8 cellular contexts compared by ENCODE assay signal in genomic region chr1:1371741-1372711, GRCh38. TPM values are rescaled to one million over a fixed set of nuclear protein-coding genes. Genes with fewer than 3 reads are reported as not detected.
A peak's percentile ranks its signal among the peaks of the same experiment; 100 is the strongest.
DNase-seq lines count a peak whose midpoint lies in the region; ATAC-seq and TF ChIP-seq lines count a peak whose summit lies in the region.

No MANE protein-coding gene starts in this region.

- TF ChIP-seq CTCF in H9 (conservative IDR thresholded peaks at IDR 0.05) (peak; percentile 95), PC-9 (conservative IDR thresholded peaks at IDR 0.05) (peak; percentile 93), fibroblast of the aortic adventitia (IDR thresholded peaks at IDR 0.05; ENCODE audit: insufficient read depth, low read length) (peak; percentile 96), prostate gland (IDR thresholded peaks at IDR 0.05) (peak; percentile 80 to 89 (median 84)), vagina (IDR thresholded peaks at IDR 0.05) (peak; percentile 61 to 88 (median 85))

- H3K9me2 ChIP-seq in PC-9 (ENCODE audit: insufficient read depth): no peaks in the 10 kb centered on the region

- no CpG with 5 or more reads among the region's 26 CpGs for WGBS in H9 (ENCODE audit: extremely low coverage, insufficient read length, low lambda C conversion rate)
- 30% methylated on average over 26 of the region's 26 CpGs for WGBS in prostate gland

- peaks cover 5% of the 10 kb centered on the region; the same call in 1 of the 2 replicates for H3K27me3 Mint-ChIP-seq in H9 (ENCODE audit: low read depth)

- H3K36me3 ChIP-seq in BLaER1 (peaks cover 30% of the 10 kb centered on the region), PC-9 (ENCODE audit: low read depth) (no peaks in the 10 kb centered on the region; the same call in 1 of the 2 replicates), prostate gland (no peaks in the 10 kb centered on the region), vagina (peaks cover 0 to 9% of the 10 kb centered on the region in 2 donors)

- H3K4ac ChIP-seq in H9 (ENCODE audit: low read depth, low read length): no peak overlapping the region; the same call in 1 of the 2 replicates

- peaks cover 44% of the 10 kb centered on the region for H4K20me1 ChIP-seq in BLaER1
- H4K20me1 ChIP-seq in H9 (ENCODE audit: control insufficient read depth, insufficient read depth, insufficient read length): no peaks in the 10 kb centered on the region
- no peaks in the 10 kb centered on the region for H4K20me1 ChIP-seq in PC-9 (ENCODE audit: insufficient read depth)

- no peak overlapping the region for H3K18ac ChIP-seq in H9 (ENCODE audit: insufficient read length, low read depth, low read length)

- no peak overlapping the region for H3T11ph ChIP-seq in H9 (ENCODE audit: low read length)

- H3K79me2 ChIP-seq in H9 (ENCODE audit: insufficient read depth, low read length): peaks cover 4% of the 10 kb centered on the region; the same call in 1 of the 2 replicates
- peaks cover 25% of the 10 kb centered on the region for H3K79me2 ChIP-seq in PC-9 (ENCODE audit: low read depth)

- H2AK5ac ChIP-seq in H9 (ENCODE audit: insufficient read length, low read length): no peak overlapping the region

- TF ChIP-seq POLR2A in prostate gland (IDR thresholded peaks at IDR 0.05) (no peak), vagina (IDR thresholded peaks at IDR 0.05) (no peak)

- H3K4me1 ChIP-seq in BLaER1: peaks cover 62% of the 10 kb centered on the region
- H3K4me1 ChIP-seq in H9 (ENCODE audit: insufficient read depth, low read length): no peaks in the 10 kb centered on the region; the same call in 1 of the 2 replicates
- H3K4me1 ChIP-seq in PC-9 (replicated peaks; ENCODE audit: insufficient read depth): peaks cover 16% of the 10 kb centered on the region
- peaks cover 17% of the 10 kb centered on the region for H3K4me1 ChIP-seq in prostate gland (replicated peaks)
- H3K4me1 ChIP-seq in vagina: peaks cover 40% of the 10 kb centered on the region

- no peak overlapping the region for H4K8ac ChIP-seq in H9 (replicated peaks; ENCODE audit: insufficient read length, low read depth, low read length)

- POLR2A ChIA-PET in PC-9 (lab: Charles Lee; ENCODE audit: unreplicated experiment): interaction anchor here (0.6 kb wide), 3 partner anchors 90 to 134 kb away, joined by 3 to 7 read pairs (median 5); no protein-coding TSS in a partner anchor

- H3K4me1 Mint-ChIP-seq in H9: peaks cover 5 to 10% of the 10 kb centered on the region in 2 experiments

- H4K5ac ChIP-seq in H9 (ENCODE audit: insufficient read length, low read depth, low read length): no peak overlapping the region

- no peak overlapping the region for H4K91ac ChIP-seq in H9 (ENCODE audit: insufficient read length, low read depth, low read length)

- H3K4me3 ChIP-seq in BLaER1: peak overlapping the region; percentile 58
- no peak overlapping the region for H3K4me3 ChIP-seq in PC-9
- H3K4me3 ChIP-seq in fibroblast of the aortic adventitia (ENCODE audit: low read depth, low read length): peak overlapping the region; percentile 5
- no peak overlapping the region for H3K4me3 ChIP-seq in prostate gland
- no peak overlapping the region for H3K4me3 ChIP-seq in vagina

- H3F3A ChIP-seq in PC-9 (ENCODE audit: insufficient read depth, low read depth): peaks cover 20% of the 10 kb centered on the region; the same call in 1 of the 2 replicates

- no peaks in the 10 kb centered on the region; a peak in 1 of 5 replicates for H3K9me3 Mint-ChIP-seq in H9

- no peak overlapping the region for H3K27ac Mint-ChIP-seq in H9

- H3K23ac ChIP-seq in H9 (ENCODE audit: insufficient read length, low read depth, low read length): no peak overlapping the region

- BruUV-seq in PC-9 (replicated peaks; lab: Mats Ljungman, UMichigan): no TSS peak

- ATAC-seq in GM21825 (IDR thresholded peaks at IDR 0.05; ENCODE audit: unreplicated experiment): no peak

- H3K4me3 Mint-ChIP-seq in H9: peak overlapping the region; percentile 83 to 88; a peak in 4 of 5 replicates

- no peak overlapping the region for H2BK120ac ChIP-seq in H9 (ENCODE audit: low read depth, low read length, poor library complexity, severe bottlenecking)

- H3K23me2 ChIP-seq in H9 (ENCODE audit: insufficient read length, low read depth, low read length, poor library complexity, severe bottlenecking): peaks cover 10% of the 10 kb centered on the region

- peaks cover 6 to 20% (median 12%) of the 10 kb centered on the region in 3 experiments for H3K36me3 Mint-ChIP-seq in H9 (ENCODE audit: insufficient read depth in 1 of 3, low read depth in 3 of 3)

- H3K27me3 ChIP-seq in BLaER1 (no peaks in the 10 kb centered on the region), H9 (ENCODE audit: insufficient read depth, low read length) (no peaks in the 10 kb centered on the region), PC-9 (ENCODE audit: insufficient read depth, low read depth) (no peaks in the 10 kb centered on the region), prostate gland (replicated peaks; ENCODE audit: insufficient read depth) (no peaks in the 10 kb centered on the region), vagina (no peaks in the 10 kb centered on the region)

- peaks cover 13% of the 10 kb centered on the region for H3K79me1 ChIP-seq in H9 (ENCODE audit: insufficient read depth, low read depth, low read length, poor library complexity, severe bottlenecking)

- H3K56ac ChIP-seq in H9 (ENCODE audit: insufficient read length, low read depth, low read length): no peak overlapping the region

- H2BK15ac ChIP-seq in H9 (ENCODE audit: low read depth, low read length): no peak overlapping the region

- no peak overlapping the region for H2BK5ac ChIP-seq in H9 (ENCODE audit: insufficient read length, low read length)

- intact Hi-C loops in PC-9 (cut with micrococcal nuclease; ENCODE audit: unreplicated experiment) (loop anchor here (2.0 to 10.0 kb wide), 2 partner anchors 27 to 133 kb away; no protein-coding TSS in a partner anchor), prostate gland (cut with DNase I) (loop anchor here (5.0 kb wide), 1 partner anchor 250 kb away; no protein-coding TSS in a partner anchor), vagina (cut with DNase I) (no loop called here)

- H2BK12ac ChIP-seq in H9 (ENCODE audit: insufficient read length, low read depth, low read length): no peak overlapping the region

- peak overlapping the region; percentile 100 for H3K4me2 ChIP-seq in BLaER1
- no peak overlapping the region for H3K4me2 ChIP-seq in H9 (ENCODE audit: insufficient read depth, insufficient read length, low read length)
- no peak overlapping the region for H3K4me2 ChIP-seq in PC-9

- peak overlapping the region; percentile 54 for H3K9ac ChIP-seq in BLaER1
- H3K9ac ChIP-seq in H9 (ENCODE audit: extremely low read depth, insufficient read length, low read length): no peak overlapping the region

- peak; percentile 90 for DNase-seq in H9
- peak in 1 of 2 experiments; percentile 77 for DNase-seq in PC-9
- peak; percentile 90 to 91 for DNase-seq in activated T-cell treated with anti-CD3 and anti-CD28 coated beads, Interleukin-2, amount 50 U/mL, for 48 hours
- DNase-seq in fibroblast of the aortic adventitia (ENCODE audit: low read depth): peak; percentile 54
- peak; percentile 39 for DNase-seq in prostate gland (ENCODE audit: low spot score)
- DNase-seq in vagina (ENCODE audit: extremely low spot score in 2 of 2): no peak

- H3K14ac ChIP-seq in H9 (ENCODE audit: insufficient read depth, low read length): no peak overlapping the region; the same call in 1 of the 2 replicates

- peak overlapping the region; percentile 75 for H3K27ac ChIP-seq in BLaER1
- H3K27ac ChIP-seq in H9 (ENCODE audit: insufficient read length, low read depth, low read length): no peak overlapping the region
- H3K27ac ChIP-seq in PC-9: no peak overlapping the region
- no peak overlapping the region for H3K27ac ChIP-seq in prostate gland
- H3K27ac ChIP-seq in vagina: no peak overlapping the region

- CTCF ChIA-PET in PC-9 (lab: Charles Lee): no interaction called here

- H2AFZ ChIP-seq in H9 (ENCODE audit: low read length) (no peak overlapping the region), PC-9 (no peak overlapping the region)

- H3K9me3 ChIP-seq in BLaER1 (peaks cover 4% of the 10 kb centered on the region; the same call in 1 of the 2 replicates), H9 (ENCODE audit: control insufficient read depth, low read depth, low read length) (peaks cover 6% of the 10 kb centered on the region), PC-9 (ENCODE audit: insufficient read depth, low read depth) (no peaks in the 10 kb centered on the region), prostate gland (no peaks in the 10 kb centered on the region), vagina (no peaks in the 10 kb centered on the region)

- no peak overlapping the region for H2BK20ac ChIP-seq in H9 (ENCODE audit: low read depth, low read length, poor library complexity, severe bottlenecking)

RNA-seq across cellular contexts. Expression of gene AURKAIP1, which starts 3.0 kb away (rescaled TPM):
- total RNA-seq in H9 (2021) (196 and 209 TPM in 2 replicates), PC-9 (2021) (164 and 210 TPM in 2 replicates), fibroblast of the aortic adventitia (ENCODE audit: low replicate concordance) (71.1 and 82.0 TPM in 2 replicates), prostate gland (100 to 1,000 TPM; 152 to 161 TPM), vagina (94.5 TPM)

RNA-seq across cellular contexts. Expression of gene MXRA8, which starts 13.7 kb away (rescaled TPM):
- total RNA-seq in H9 (2021): 8.1 and 9.6 TPM in 2 replicates
- 0.55 and 0.80 TPM in 2 replicates for total RNA-seq in PC-9 (2021)
- total RNA-seq in fibroblast of the aortic adventitia (ENCODE audit: low replicate concordance): 367 and 605 TPM in 2 replicates
- 100 to 1,000 TPM in 1 of 2 donors, 10 to 100 TPM in 1; 39.0 to 152 TPM for total RNA-seq in prostate gland
- 136 TPM for total RNA-seq in vagina

RNA-seq across cellular contexts. Expression of gene DVL1, which starts 22.8 kb away (rescaled TPM):
- 66.5 and 71.0 TPM in 2 replicates for total RNA-seq in H9 (2021)
- total RNA-seq in PC-9 (2021): 95.8 and 98.4 TPM in 2 replicates
- total RNA-seq in fibroblast of the aortic adventitia (ENCODE audit: low replicate concordance): 31.3 and 89.0 TPM in 2 replicates
- 100 to 1,000 TPM in 1 of 2 donors, 10 to 100 TPM in 1; 70.5 to 165 TPM for total RNA-seq in prostate gland
- total RNA-seq in vagina: 72.4 TPM

RNA-seq across cellular contexts. Expression of gene CCNL2, which starts 27.1 kb away (rescaled TPM):
- total RNA-seq in H9 (2021) (160 and 173 TPM in 2 replicates), PC-9 (2021) (162 and 183 TPM in 2 replicates), fibroblast of the aortic adventitia (ENCODE audit: low replicate concordance) (102 and 133 TPM in 2 replicates), prostate gland (100 to 1,000 TPM; 116 to 242 TPM), vagina (319 TPM)

RNA-seq across cellular contexts. Expression of gene MRPL20, which starts 35.1 kb away (rescaled TPM):
- 156 and 162 TPM in 2 replicates for total RNA-seq in H9 (2021)
- total RNA-seq in PC-9 (2021): 90.5 and 90.8 TPM in 2 replicates
- 104 and 123 TPM in 2 replicates for total RNA-seq in fibroblast of the aortic adventitia (ENCODE audit: low replicate concordance)
- total RNA-seq in prostate gland: 100 to 1,000 TPM; 143 to 174 TPM
- 84.2 TPM for total RNA-seq in vagina

Comparison
In these comparisons a context has a peak if more than half of its experiments do, and no peak if none do; other contexts are left out.
1. H3K4me3 ChIP-seq: peak in BLaER1 (single experiment) and fibroblast of the aortic adventitia (single experiment); none in PC-9 (single experiment), prostate gland (0 of 2) and vagina (0 of 2).
2. DNase-seq: peak in H9 (single experiment), activated T-cell treated with anti-CD3 and anti-CD28 coated beads, Interleukin-2, amount 50 U/mL, for 48 hours (2 of 2), fibroblast of the aortic adventitia (single experiment) and prostate gland (single experiment); none in vagina (0 of 2).
3. Peak in every context shown above with its lines, with median percentiles within 50 percentile points of each other: CTCF ChIP-seq.